7 cellular contexts compared by ENCODE assay signal in genomic region chr1:99475991-99476532, GRCh38.
"Had no signal": no experiment of that assay in that cellular context is flagged by ENCODE, and none has a peak within 500 bp of the region (broad histone marks: within the 10 kb centered on the region; RNA-seq: fewer than 3 reads in every experiment).

No MANE protein-coding gene starts in this region.

- H3K36me3 ChIP-seq: HAP-1 had no signal

- DNase-seq: GOT3, H7, HFFc6, KBM-7 had no signal

- H3K9me3 ChIP-seq: HAP-1 had no signal

- H3K27ac ChIP-seq: HL-60 had no signal

- H3K4me3 ChIP-seq: HAP-1 had no signal

- ATAC-seq: HCT116 had no signal
